3 cellular contexts compared by ENCODE assay signal in the genomic region with DNA sequence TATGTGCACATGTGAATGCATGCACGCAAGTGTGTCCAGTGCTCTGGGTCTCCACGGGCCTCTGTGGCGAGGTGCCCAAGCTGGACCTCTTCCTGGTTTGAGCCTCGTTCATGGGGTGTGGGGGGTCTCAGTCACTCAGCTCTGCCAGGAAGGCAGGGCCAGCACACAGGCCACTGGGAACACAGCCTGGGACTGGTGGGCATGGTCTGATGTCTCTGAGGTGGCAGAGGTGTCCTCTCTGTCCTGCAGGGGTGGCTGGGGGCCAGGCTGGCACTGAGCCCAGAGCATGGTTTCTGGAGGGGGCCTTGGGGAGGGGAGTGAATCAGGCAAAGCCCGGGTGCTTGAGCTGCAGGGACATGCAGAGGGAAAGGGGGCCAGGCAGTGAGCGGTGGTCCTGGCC.
TF ChIP-seq lines count a peak whose summit lies in the region.

No MANE protein-coding gene starts in this region.

TF ChIP-seq in SK-N-SH, 30 proteins besides CTCF, POLR2A, EP300 and RAD21:
- no peak for TF ChIP-seq EZH2phosphoT487 (IDR thresholded peaks at IDR 0.05; ENCODE audit: borderline replicate concordance, low read depth)
- no peak for TF ChIP-seq RCOR1 (IDR thresholded peaks at IDR 0.05; ENCODE audit: low read length)
- no peak for TF ChIP-seq FOSL2 (IDR thresholded peaks at IDR 0.05; ENCODE audit: borderline replicate concordance, low read depth)
- no peak for TF ChIP-seq NRF1 (IDR thresholded peaks at IDR 0.05; ENCODE audit: low read depth, low read length)
- TF ChIP-seq RXRA (IDR thresholded peaks at IDR 0.05; ENCODE audit: borderline replicate concordance, low read depth): no peak
- no peak for TF ChIP-seq YY1 (IDR thresholded peaks at IDR 0.05; ENCODE audit: low read depth)
- TF ChIP-seq PBX3 (IDR thresholded peaks at IDR 0.05): no peak
- TF ChIP-seq IRF3 (IDR thresholded peaks at IDR 0.05; ENCODE audit: low read depth, low read length): no peak
- no peak for TF ChIP-seq MXI1 (IDR thresholded peaks at IDR 0.05; ENCODE audit: low read depth, low read length)
- TF ChIP-seq TAF1 (IDR thresholded peaks at IDR 0.05; ENCODE audit: borderline replicate concordance, low read depth, low read length): no peak
TF ChIP-seq in SK-N-SH: peak in this region for 0.

TF ChIP-seq in SK-N-SH treated with all-trans-retinoic acid at 6 μM for 48 hours, 23 proteins besides CTCF, POLR2A, EP300 and RAD21:
- TF ChIP-seq OSR1 (CRISPR knock-in tag; IDR thresholded peaks at IDR 0.05) (no peak), TOX (CRISPR knock-in tag; IDR thresholded peaks at IDR 0.05; ENCODE audit: borderline replicate concordance) (no peak), RARB (CRISPR knock-in tag; IDR thresholded peaks at IDR 0.05) (no peak), PPARA (CRISPR knock-in tag; IDR thresholded peaks at IDR 0.05; ENCODE audit: borderline replicate concordance) (no peak), CSDC2 (CRISPR knock-in tag; IDR thresholded peaks at IDR 0.05) (no peak), ZNF70 (CRISPR knock-in tag; IDR thresholded peaks at IDR 0.05) (no peak), ESRRG (CRISPR knock-in tag; IDR thresholded peaks at IDR 0.05) (no peak), ZC3H10 (CRISPR knock-in tag; IDR thresholded peaks at IDR 0.05) (no peak), ZFP3 (CRISPR knock-in tag; IDR thresholded peaks at IDR 0.05) (no peak), TSHZ2 (CRISPR knock-in tag; IDR thresholded peaks at IDR 0.05) (no peak), ZFP30 (CRISPR knock-in tag; IDR thresholded peaks at IDR 0.05) (no peak), ZNF8 (CRISPR knock-in tag; IDR thresholded peaks at IDR 0.05) (no peak)

TF ChIP-seq in HepG2, 621 proteins besides CTCF, POLR2A, EP300 and RAD21:
- no peak for TF ChIP-seq RFXAP (CRISPR knock-in tag; IDR thresholded peaks at IDR 0.05; ENCODE audit: borderline replicate concordance)
- no peak for TF ChIP-seq USF2 (IDR thresholded peaks at IDR 0.05; ENCODE audit: low read depth, low read length)
- TF ChIP-seq USF2 (CRISPR knock-in tag; IDR thresholded peaks at IDR 0.05; ENCODE audit: borderline replicate concordance): no peak
- TF ChIP-seq ZNF101 (CRISPR knock-in tag; IDR thresholded peaks at IDR 0.05; ENCODE audit: borderline replicate concordance, low read depth): no peak
- no peak for TF ChIP-seq ZC3H4 (CRISPR knock-in tag; IDR thresholded peaks at IDR 0.05; ENCODE audit: borderline replicate concordance)
- no peak for TF ChIP-seq PPARG (CRISPR knock-in tag; conservative IDR thresholded peaks at IDR 0.05)
- no peak for TF ChIP-seq PHF21A (CRISPR knock-in tag; IDR thresholded peaks at IDR 0.05)
- TF ChIP-seq ZNF770 (CRISPR knock-in tag; IDR thresholded peaks at IDR 0.05): no peak
- TF ChIP-seq POLR2G (IDR thresholded peaks at IDR 0.05; ENCODE audit: low read depth, low read length): no peak
- TF ChIP-seq ZNF230 (CRISPR knock-in tag; IDR thresholded peaks at IDR 0.05): no peak
